ENCODE assay signal across 32 cellular contexts in the genomic region with DNA sequence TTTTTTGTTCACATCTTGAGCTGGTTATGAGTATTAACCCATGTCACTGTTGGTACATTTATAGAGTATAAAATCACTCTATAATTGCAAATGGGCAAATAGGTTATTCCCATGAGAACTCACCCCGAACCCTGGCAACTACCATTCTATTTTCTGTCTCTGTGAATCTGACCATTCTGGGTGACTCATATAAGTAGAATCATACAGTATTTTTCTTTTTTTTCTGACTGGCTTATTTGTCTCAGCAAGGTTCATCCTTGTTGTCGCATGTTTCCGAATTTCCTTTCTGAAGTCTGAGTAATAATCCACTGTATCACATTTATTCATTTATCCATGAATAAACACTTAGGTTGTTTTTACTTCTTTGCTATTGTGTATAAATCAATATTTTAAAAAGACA. TPM values are rescaled to one million over a fixed set of nuclear protein-coding genes. Genes with fewer than 3 reads are reported as not detected.
DNase-seq lines count a peak whose midpoint lies in the region; ATAC-seq and TF ChIP-seq lines count a peak whose summit lies in the region.
"Had no signal": no experiment of that assay in that cellular context is flagged by ENCODE, and none has a peak within 500 bp of the region (broad histone marks: within the 10 kb centered on the region; RNA-seq: fewer than 3 reads in every experiment).

No MANE protein-coding gene starts in this region.

- intact Hi-C loops in upper lobe of right lung (cut with DNase I), result no loop called here

- DNase-seq in HT1080 (ENCODE audit: low read depth) (peak; percentile 59), brain microvascular endothelial cell (peak; percentile 16), fibroblast of pulmonary artery (ENCODE audit: low read depth) (peak; percentile 50), substantia nigra (lab: John Stamatoyannopoulos, UW) (no peak), medulla oblongata (ENCODE audit: extremely low spot score) (no peak), upper lobe of right lung (no peak)
- DNase-seq: activated CD4-positive, CD25-positive, alpha-beta regulatory T cell; activated CD8-positive, alpha-beta T cell treated with anti-CD3 and anti-CD28 coated beads, Interleukin-2, amount 10 ng/mL, durations not matched to agents 7 days and 5 days; activated naive CD4-positive, alpha-beta T cell treated with Interleukin-2 at 50 U/mL for 16 hours; activated T-cell treated with anti-CD3 and anti-CD28 coated beads, Interleukin-2, amount 50 U/mL, for 1 hour; amygdala; Calu3; cerebellar nuclear complex; effector CD8-positive, alpha-beta T cell; glutamatergic neuron; H7; midbrain; MV-4-11; NCI-H1694; NCI-H69; pancreas; right lobe of liver had no signal

- H3K36me3 ChIP-seq in ACC112 (ENCODE audit: insufficient read depth, low read length) (no peaks in the 10 kb centered on the region), brain microvascular endothelial cell (replicated peaks) (no peaks in the 10 kb centered on the region), upper lobe of right lung (no peaks in the 10 kb centered on the region)
- H3K36me3 ChIP-seq: BLaER1 treated with 17β-estradiol and CSF1 and Interleukin-3, amounts not matched to agents 10 nM and 100 nM; esophagus muscularis mucosa; pancreas; right lobe of liver had no signal

- H3K27me3 ChIP-seq in ACC112 (ENCODE audit: insufficient read depth, low read length) (no peaks in the 10 kb centered on the region), brain microvascular endothelial cell (replicated peaks) (no peaks in the 10 kb centered on the region), upper lobe of right lung (no peaks in the 10 kb centered on the region)
- H3K27me3 ChIP-seq: BLaER1 treated with 17β-estradiol and CSF1 and Interleukin-3, amounts not matched to agents 10 nM and 100 nM; esophagus muscularis mucosa; pancreas; right lobe of liver had no signal

- no peaks in the 10 kb centered on the region for H3K9me3 ChIP-seq in upper lobe of right lung
- H3K9me3 ChIP-seq: BLaER1 treated with 17β-estradiol and CSF1 and Interleukin-3, amounts not matched to agents 10 nM and 100 nM; esophagus muscularis mucosa; pancreas; right lobe of liver had no signal

- H3K4me3 ChIP-seq in ACC112 (ENCODE audit: low read depth, low read length) (peak overlapping the region; percentile 2), brain microvascular endothelial cell (ENCODE audit: low read depth, low read length) (no peak overlapping the region), fibroblast of pulmonary artery (replicated peaks; ENCODE audit: low read depth, low read length) (no peak overlapping the region), upper lobe of right lung (no peak overlapping the region)
- H3K4me3 ChIP-seq: BLaER1 treated with 17β-estradiol and CSF1 and Interleukin-3, amounts not matched to agents 10 nM and 100 nM; esophagus muscularis mucosa; K562; pancreas; right lobe of liver had no signal

- no peak overlapping the region for H2AFZ ChIP-seq in ACC112 (ENCODE audit: low read length, unreplicated experiment)

- in situ Hi-C loops in brain microvascular endothelial cell (cut with HindIII; ENCODE audit: low pct_ligation_motif_present, low sequenced_read_pairs), result no loop called here

- peaks cover 6% of the 10 kb centered on the region for H3K79me2 ChIP-seq in ACC112 (ENCODE audit: control insufficient read depth, insufficient read depth, low read length, unreplicated experiment)

- no peak for ATAC-seq in HG03139 (IDR thresholded peaks at IDR 0.05; ENCODE audit: unreplicated experiment)
- no peak for ATAC-seq in upper lobe of right lung
- ATAC-seq: activated CD8-positive, alpha-beta T cell treated with anti-CD3 and anti-CD28 coated beads, Interleukin-2, amount 10 ng/mL, durations not matched to agents 7 days and 5 days; K562; natural killer cell treated with Interleukin-12 subunit alpha and Interleukin-12 subunit beta and Interleukin-15 and Interleukin-18, amount 100 ng/mL, for 72 hours; pancreas; right lobe of liver had no signal

- peaks cover 41% of the 10 kb centered on the region for H3K4me1 ChIP-seq in ACC112 (ENCODE audit: control insufficient read depth, insufficient read depth, low read length, unreplicated experiment)
- no peaks in the 10 kb centered on the region for H3K4me1 ChIP-seq in upper lobe of right lung
- H3K4me1 ChIP-seq: pancreas, right lobe of liver had no signal

- no peak for TF ChIP-seq CTCF in brain microvascular endothelial cell (IDR thresholded peaks at IDR 0.05; ENCODE audit: low read depth, low read length, missing control alignments)
- TF ChIP-seq CTCF in fibroblast of pulmonary artery (IDR thresholded peaks at IDR 0.05; ENCODE audit: low read length, missing control alignments), result no peak
- TF ChIP-seq CTCF in upper lobe of right lung (IDR thresholded peaks at IDR 0.05), result no peak

- H3K27ac ChIP-seq in ACC112 (ENCODE audit: low read depth, low read length) (no peak overlapping the region), brain microvascular endothelial cell (peak overlapping the region; percentile 15), substantia nigra (ENCODE audit: low read depth, low read length, poor library complexity, severe bottlenecking) (no peak overlapping the region), upper lobe of right lung (no peak overlapping the region)
- H3K27ac ChIP-seq: BLaER1 treated with 17β-estradiol and CSF1 and Interleukin-3, amounts not matched to agents 10 nM and 100 nM; esophagus muscularis mucosa; pancreas; right lobe of liver; RWPE1 had no signal

RNA-seq across cellular contexts. Expression of a gene that starts 59.9 kb away (rescaled TPM):
- 0.03 TPM in 1 of 2 replicates, not detected in the other for total RNA-seq in HT1080 (2014; rRNA removed; shearing (Covaris generic))
- polyA plus RNA-seq in HT1080 (2015; cell fraction: cytosol; rRNA removed), result not detected in 2 replicates
- not detected in 2 replicates for polyA plus RNA-seq in HT1080 (2015; cell fraction: nucleus; rRNA removed)
- not detected for total RNA-seq in upper lobe of right lung
- total RNA-seq: A673; activated CD8-positive, alpha-beta T cell treated with anti-CD3 and anti-CD28 coated beads, Interleukin-2, amount 10 ng/mL, durations not matched to agents 7 days and 5 days; Calu3; esophagus muscularis mucosa; H7; K562; natural killer cell treated with Interleukin-12 subunit alpha and Interleukin-12 subunit beta and Interleukin-15 and Interleukin-18, amount 100 ng/mL, for 72 hours; pancreas; right lobe of liver; subcutaneous adipose tissue; ureter had no signal
- polyA plus RNA-seq: K562, pancreas had no signal

Comparison
In these comparisons a context has a peak if more than half of its experiments do, and no peak if none do; other contexts are left out.
1. DNase-seq: peak in HT1080 (single experiment), brain microvascular endothelial cell (single experiment) and fibroblast of pulmonary artery (single experiment); none in substantia nigra (0 of 49), medulla oblongata (single experiment) and upper lobe of right lung (single experiment).